In genomic region chr12:52862023-52862422, GRCh38 we compare ENCODE assay signal across 21 cellular contexts. TPM values are rescaled to one million over a fixed set of nuclear protein-coding genes. Genes with fewer than 3 reads are reported as not detected.
"Had no signal": no experiment of that assay in that cellular context is flagged by ENCODE, and none has a peak within 500 bp of the region (broad histone marks: within the 10 kb centered on the region; RNA-seq: fewer than 3 reads in every experiment).

No MANE protein-coding gene starts in this region.

- H3K36me3 Mint-ChIP-seq: activated CD8-positive, alpha-beta memory T cell treated with anti-CD3 and anti-CD28 coated beads, Interleukin-2, amount 10 ng/mL, durations not matched to agents 7 days and 5 days; activated naive CD8-positive, alpha-beta T cell; immature natural killer cell; natural killer cell; stimulated activated naive B cell treated with anti-CD40 and anti-IgM and Interleukin-4, amounts not matched to agents 10 μg/mL and 1 μg/mL and 100 μg/mL, for 72 hours; WTC11 had no signal

- H3K4me1 ChIP-seq: parathyroid adenoma had no signal

- H3K4me3 Mint-ChIP-seq: activated CD4-positive, alpha-beta memory T cell treated with anti-CD3 and anti-CD28 coated beads, Interleukin-2, amount 10 ng/mL, durations not matched to agents 7 days and 5 days; activated CD4-positive, alpha-beta T cell treated with anti-CD3 and anti-CD28 coated beads for 36 hours; activated CD8-positive, alpha-beta memory T cell treated with anti-CD3 and anti-CD28 coated beads, Interleukin-2, amount 10 ng/mL, durations not matched to agents 7 days and 5 days; activated naive CD8-positive, alpha-beta T cell; immature natural killer cell; natural killer cell; stimulated activated naive B cell treated with anti-CD40 and anti-IgM and Interleukin-4, amounts not matched to agents 10 μg/mL and 1 μg/mL and 100 μg/mL, for 72 hours; WTC11 had no signal

- H3K27me3 Mint-ChIP-seq: activated CD4-positive, alpha-beta T cell treated with anti-CD3 and anti-CD28 coated beads for 36 hours; activated CD8-positive, alpha-beta memory T cell treated with anti-CD3 and anti-CD28 coated beads, Interleukin-2, amount 10 ng/mL, durations not matched to agents 7 days and 5 days; activated naive CD8-positive, alpha-beta T cell had no signal

- H3K9ac ChIP-seq: parathyroid adenoma had no signal

- ATAC-seq: activated CD4-positive, alpha-beta T cell treated with anti-CD3 and anti-CD28 coated beads for 36 hours; activated CD8-positive, alpha-beta memory T cell treated with anti-CD3 and anti-CD28 coated beads, Interleukin-2, amount 10 ng/mL, durations not matched to agents 7 days and 5 days; gastroesophageal sphincter; heart right ventricle; left cardiac atrium; natural killer cell; sciatic nerve; stimulated activated naive B cell treated with anti-CD40 and anti-IgM and Interleukin-4, amounts not matched to agents 10 μg/mL and 1 μg/mL and 100 μg/mL, for 72 hours; WTC11 had no signal

- H3K79me2 ChIP-seq: parathyroid adenoma had no signal

- DNase-seq: activated CD4-positive, alpha-beta memory T cell treated with anti-CD3 and anti-CD28 coated beads, Interleukin-2, amount 10 ng/mL, durations not matched to agents 7 days and 5 days; activated CD4-positive, alpha-beta T cell treated with anti-CD3 and anti-CD28 coated beads for 36 hours; activated CD8-positive, alpha-beta memory T cell treated with anti-CD3 and anti-CD28 coated beads, Interleukin-2, amount 10 ng/mL, durations not matched to agents 7 days and 5 days; amniotic stem cell; dermis blood vessel endothelial cell; effector memory CD4-positive, alpha-beta T cell; heart right ventricle; immature natural killer cell; left cardiac atrium; natural killer cell; stimulated activated CD4-positive, alpha-beta T cell treated with anti-CD3 and anti-CD28 coated beads, Interleukin-4, amount 100 ng/mL, for 4 hours; stimulated activated naive B cell treated with anti-CD40 and anti-IgM and Interleukin-4, amounts not matched to agents 10 μg/mL and 1 μg/mL and 100 μg/mL, for 72 hours had no signal

- H3K9me3 Mint-ChIP-seq: activated CD4-positive, alpha-beta memory T cell treated with anti-CD3 and anti-CD28 coated beads, Interleukin-2, amount 10 ng/mL, durations not matched to agents 7 days and 5 days; immature natural killer cell; natural killer cell; stimulated activated naive B cell treated with anti-CD40 and anti-IgM and Interleukin-4, amounts not matched to agents 10 μg/mL and 1 μg/mL and 100 μg/mL, for 72 hours; WTC11 had no signal

- H2AFZ ChIP-seq: parathyroid adenoma had no signal

- H3K27me3 ChIP-seq: cardiac muscle cell, gastroesophageal sphincter, heart right ventricle had no signal

- H3K27ac Mint-ChIP-seq: activated CD4-positive, alpha-beta memory T cell treated with anti-CD3 and anti-CD28 coated beads, Interleukin-2, amount 10 ng/mL, durations not matched to agents 7 days and 5 days; activated CD4-positive, alpha-beta T cell treated with anti-CD3 and anti-CD28 coated beads for 36 hours; activated CD8-positive, alpha-beta memory T cell treated with anti-CD3 and anti-CD28 coated beads, Interleukin-2, amount 10 ng/mL, durations not matched to agents 7 days and 5 days; activated naive CD8-positive, alpha-beta T cell; natural killer cell; stimulated activated naive B cell treated with anti-CD40 and anti-IgM and Interleukin-4, amounts not matched to agents 10 μg/mL and 1 μg/mL and 100 μg/mL, for 72 hours; WTC11 had no signal

- H3K9me3 ChIP-seq: gastroesophageal sphincter, heart right ventricle had no signal

- H3K4me1 Mint-ChIP-seq: activated CD8-positive, alpha-beta memory T cell treated with anti-CD3 and anti-CD28 coated beads, Interleukin-2, amount 10 ng/mL, durations not matched to agents 7 days and 5 days; WTC11 had no signal

- H3K27ac ChIP-seq: cardiac muscle cell, gastroesophageal sphincter, heart right ventricle, parathyroid adenoma had no signal

RNA-seq across cellular contexts. Expression of gene KRT78, which starts 13.2 kb away (rescaled TPM):
- total RNA-seq: activated CD4-positive, alpha-beta memory T cell treated with anti-CD3 and anti-CD28 coated beads, Interleukin-2, amount 10 ng/mL, durations not matched to agents 7 days and 5 days; activated CD4-positive, alpha-beta T cell treated with anti-CD3 and anti-CD28 coated beads for 36 hours; activated CD8-positive, alpha-beta memory T cell treated with anti-CD3 and anti-CD28 coated beads, Interleukin-2, amount 10 ng/mL, durations not matched to agents 7 days and 5 days; cardiac muscle cell; chondrocyte; dermis blood vessel endothelial cell; heart right ventricle; left cardiac atrium; lung; natural killer cell; sciatic nerve; ureter; WTC11 had no signal

RNA-seq across cellular contexts. Expression of gene KRT79, which starts 27.9 kb away (rescaled TPM):
- total RNA-seq: activated CD4-positive, alpha-beta memory T cell treated with anti-CD3 and anti-CD28 coated beads, Interleukin-2, amount 10 ng/mL, durations not matched to agents 7 days and 5 days; cardiac muscle cell; dermis blood vessel endothelial cell; gastroesophageal sphincter; heart right ventricle; sciatic nerve; ureter; WTC11 had no signal

RNA-seq across cellular contexts. Expression of gene KRT4, which starts 48.1 kb away (rescaled TPM):
- total RNA-seq: activated CD4-positive, alpha-beta memory T cell treated with anti-CD3 and anti-CD28 coated beads, Interleukin-2, amount 10 ng/mL, durations not matched to agents 7 days and 5 days; activated CD4-positive, alpha-beta T cell treated with anti-CD3 and anti-CD28 coated beads for 36 hours; activated CD8-positive, alpha-beta memory T cell treated with anti-CD3 and anti-CD28 coated beads, Interleukin-2, amount 10 ng/mL, durations not matched to agents 7 days and 5 days; cardiac muscle cell; dermis blood vessel endothelial cell; heart right ventricle; left cardiac atrium; natural killer cell; sciatic nerve; WTC11 had no signal
